Comparison of ENCODE assay signal across 26 cellular contexts in genomic region chr9:136963341-136963740, GRCh38. TPM values are rescaled to one million over a fixed set of nuclear protein-coding genes. Genes with fewer than 3 reads are reported as not detected.
DNase-seq lines count a peak whose midpoint lies in the region; ATAC-seq and TF ChIP-seq lines count a peak whose summit lies in the region.
"Had no signal": no experiment of that assay in that cellular context is flagged by ENCODE, and none has a peak within 500 bp of the region (broad histone marks: within the 10 kb centered on the region; RNA-seq: fewer than 3 reads in every experiment).

No MANE protein-coding gene starts in this region.

- 75% methylated on average over 15 of the region's 15 CpGs for WGBS in smooth muscle cell (ENCODE audit: low lambda C conversion rate)

- no peak overlapping the region for H2AFZ ChIP-seq in smooth muscle cell (ENCODE audit: low read depth)
- H2AFZ ChIP-seq: PC-9 had no signal

- no TSS peak for BruUV-seq in Caco-2 (replicated peaks; lab: Mats Ljungman, UMichigan)

- H3K27ac ChIP-seq in smooth muscle cell (ENCODE audit: low read depth) = no peak overlapping the region
- H3K27ac ChIP-seq: C4-2B, cardiac muscle cell, left ventricle myocardium inferior, PC-9 had no signal

- intact Hi-C loops in Caco-2 (cut with micrococcal nuclease; ENCODE audit: unreplicated experiment) = no loop called here

- ATAC-seq in T-cell (replicated peaks in 1 of 4) (no peak), HG02870 (IDR thresholded peaks at IDR 0.05; ENCODE audit: unreplicated experiment) (no peak)
- ATAC-seq in effector memory CD8-positive, alpha-beta T cell (replicated peaks) = no peak
- ATAC-seq in stimulated activated naive CD8-positive, alpha-beta T cell treated with anti-CD3 and anti-CD28 coated beads, Interleukin-15, Interleukin-2, amounts not matched to agents 100 U/mL and 50 U/mL, for 24 hours = no peak
- ATAC-seq: naive thymus-derived CD4-positive, alpha-beta T cell had no signal

- H3K4me3 ChIP-seq in Caco-2 (ENCODE audit: low read depth, low read length) = no peak overlapping the region
- H3K4me3 ChIP-seq in smooth muscle cell = no peak overlapping the region
- H3K4me3 ChIP-seq: cardiac muscle cell, GM12878, left ventricle myocardium inferior, PC-9, transverse colon had no signal

- no peaks in the 10 kb centered on the region for H3K9me3 ChIP-seq in Caco-2
- H3K9me3 ChIP-seq in smooth muscle cell (replicated peaks; ENCODE audit: low read depth) = no peaks in the 10 kb centered on the region
- H3K9me3 ChIP-seq: left ventricle myocardium inferior, transverse colon had no signal

- no peak overlapping the region for H3K9ac ChIP-seq in smooth muscle cell (ENCODE audit: low read depth)

- H3K27me3 ChIP-seq in Caco-2 (replicated peaks; ENCODE audit: control insufficient read depth, insufficient read depth, low read length) = no peaks in the 10 kb centered on the region
- H3K27me3 ChIP-seq in smooth muscle cell (ENCODE audit: low read depth) = no peaks in the 10 kb centered on the region
- H3K27me3 ChIP-seq: cardiac muscle cell had no signal

- H3K4me3 Mint-ChIP-seq in Caco-2 (ENCODE audit: unreplicated experiment) = no peak overlapping the region
- peak overlapping the region in 1 of 3 donors; percentile 22 for H3K4me3 Mint-ChIP-seq in T-cell
- H3K4me3 Mint-ChIP-seq in effector memory CD8-positive, alpha-beta T cell = peak overlapping the region; percentile 25 to 56
- H3K4me3 Mint-ChIP-seq in chondrocyte (ENCODE audit: unreplicated experiment) = no peak overlapping the region
- H3K4me3 Mint-ChIP-seq: activated naive CD8-positive, alpha-beta T cell; stimulated activated naive CD8-positive, alpha-beta T cell treated with anti-CD3 and anti-CD28 coated beads, Interleukin-15, amount 100 ng/mL, for 72 hours had no signal

- no peaks in the 10 kb centered on the region for H4K20me1 ChIP-seq in smooth muscle cell (ENCODE audit: low read depth)

- H3K79me2 ChIP-seq in smooth muscle cell (ENCODE audit: low read depth) = no peaks in the 10 kb centered on the region

- no peaks in the 10 kb centered on the region for H3F3A ChIP-seq in smooth muscle cell (ENCODE audit: low read depth)

- DNase-seq in Caco-2 = no peak
- no peak for DNase-seq in T-cell
- DNase-seq in effector memory CD8-positive, alpha-beta T cell = no peak
- no peak for DNase-seq in smooth muscle cell (lab: John Stamatoyannopoulos, UW; ENCODE audit: unreplicated experiment)
- no peak for DNase-seq in chondrocyte (ENCODE audit: low spot score)
- DNase-seq in stimulated activated naive CD8-positive, alpha-beta T cell treated with anti-CD3 and anti-CD28 coated beads, Interleukin-15, Interleukin-2, amounts not matched to agents 100 U/mL and 50 U/mL, for 24 hours = no peak
- DNase-seq: activated effector memory CD4-positive, alpha-beta T cell treated with Interleukin-2 at 50 U/mL for 16 hours; activated T-cell treated with anti-CD3 and anti-CD28 coated beads for 4 hours; aorta; GOT3; Kasumi-1; left ventricle myocardium inferior; naive thymus-derived CD4-positive, alpha-beta T cell; NCI-H1436 treated with DMSO at 0.1 percent for 48 hours; NCI-H510A treated with DMSO at 0.1 percent for 48 hours; PC-9; Right ventricle myocardium superior; stimulated activated naive CD8-positive, alpha-beta T cell treated with anti-CD3 and anti-CD28 coated beads, Interleukin-15, amount 100 ng/mL, for 72 hours; T1000; transverse colon had no signal

- H3K36me3 Mint-ChIP-seq in Caco-2 (ENCODE audit: insufficient read depth, unreplicated experiment) = peaks cover 11% of the 10 kb centered on the region
- no peaks in the 10 kb centered on the region for H3K36me3 Mint-ChIP-seq in T-cell
- peaks cover 21% of the 10 kb centered on the region for H3K36me3 Mint-ChIP-seq in effector memory CD8-positive, alpha-beta T cell (ENCODE audit: insufficient read depth)
- no peaks in the 10 kb centered on the region for H3K36me3 Mint-ChIP-seq in chondrocyte (ENCODE audit: low read depth)
- H3K36me3 Mint-ChIP-seq: activated naive CD8-positive, alpha-beta T cell; naive thymus-derived CD4-positive, alpha-beta T cell had no signal

- TF ChIP-seq CTCF in Caco-2 (IDR thresholded peaks at IDR 0.05; ENCODE audit: insufficient read depth in 1 of 2, low read depth in 1 of 2, low read length in 1 of 2, severe bottlenecking in 1 of 2, unreplicated experiment in 1 of 2) (no peak), smooth muscle cell (IDR thresholded peaks at IDR 0.05; ENCODE audit: borderline replicate concordance, insufficient read depth, poor library complexity, severe bottlenecking) (no peak), chondrocyte (IDR thresholded peaks at IDR 0.05) (no peak)

- CTCF ChIA-PET in Caco-2 (lab: Charles Lee) = no interaction called here
- CTCF ChIA-PET in T-cell (lab: Charles Lee) = no interaction called here

- H3K9me3 Mint-ChIP-seq in Caco-2 (ENCODE audit: unreplicated experiment) (no peaks in the 10 kb centered on the region), T-cell (no peaks in the 10 kb centered on the region), chondrocyte (ENCODE audit: low read depth) (no peaks in the 10 kb centered on the region)
- H3K9me3 Mint-ChIP-seq in effector memory CD8-positive, alpha-beta T cell = no peaks in the 10 kb centered on the region
- H3K9me3 Mint-ChIP-seq: naive thymus-derived CD4-positive, alpha-beta T cell; stimulated activated naive CD8-positive, alpha-beta T cell treated with anti-CD3 and anti-CD28 coated beads, Interleukin-15, amount 100 ng/mL, for 72 hours had no signal

- H3K27me3 Mint-ChIP-seq in Caco-2 (ENCODE audit: insufficient read depth, unreplicated experiment) (no peaks in the 10 kb centered on the region), T-cell (no peaks in the 10 kb centered on the region), chondrocyte (ENCODE audit: low read depth) (peaks cover 3% of the 10 kb centered on the region)
- H3K27me3 Mint-ChIP-seq in effector memory CD8-positive, alpha-beta T cell = no peaks in the 10 kb centered on the region
- H3K27me3 Mint-ChIP-seq: activated naive CD8-positive, alpha-beta T cell; stimulated activated naive CD8-positive, alpha-beta T cell treated with anti-CD3 and anti-CD28 coated beads, Interleukin-15, amount 100 ng/mL, for 72 hours had no signal

- H3K4me2 ChIP-seq in smooth muscle cell = peak overlapping the region; percentile 59

- H3K4me1 ChIP-seq in Caco-2 = peaks cover 18% of the 10 kb centered on the region
- H3K4me1 ChIP-seq in smooth muscle cell (ENCODE audit: low read depth) = no peaks in the 10 kb centered on the region

- H3K4me1 Mint-ChIP-seq in Caco-2 (ENCODE audit: low read depth, unreplicated experiment) (no peaks in the 10 kb centered on the region), T-cell (peaks cover 22 to 58% (median 43%) of the 10 kb centered on the region in 3 donors), chondrocyte (ENCODE audit: low read depth) (peaks cover 4% of the 10 kb centered on the region)
- H3K4me1 Mint-ChIP-seq in effector memory CD8-positive, alpha-beta T cell (ENCODE audit: low read depth in 2 of 2) = peaks cover 48 to 58% of the 10 kb centered on the region in 2 donors

- no peaks in the 10 kb centered on the region for H3K36me3 ChIP-seq in Caco-2 (ENCODE audit: control insufficient read depth, insufficient read depth, low read length)
- no peaks in the 10 kb centered on the region for H3K36me3 ChIP-seq in smooth muscle cell (ENCODE audit: low read depth)
- H3K36me3 ChIP-seq: cardiac muscle cell, left ventricle myocardium inferior, transverse colon had no signal

- H3K27ac Mint-ChIP-seq in Caco-2 (ENCODE audit: unreplicated experiment) (peak overlapping the region; percentile 15), T-cell (peak overlapping the region; percentile 78 to 83), chondrocyte (ENCODE audit: unreplicated experiment) (no peak overlapping the region)
- H3K27ac Mint-ChIP-seq in effector memory CD8-positive, alpha-beta T cell = peak overlapping the region; percentile 69 to 82
- H3K27ac Mint-ChIP-seq: activated naive CD8-positive, alpha-beta T cell had no signal

- POLR2A ChIA-PET in Caco-2 (lab: Charles Lee) = no interaction called here
- POLR2A ChIA-PET in T-cell (lab: Charles Lee) = no interaction called here

RNA-seq across cellular contexts. Expression of gene LCN12, which starts 11.3 kb away (rescaled TPM):
- total RNA-seq in Caco-2 (2022) (20.0 and 23.2 TPM in 2 replicates), T-cell (1 to 10 TPM; 1.1 to 3.3 (median 2.2) TPM), smooth muscle cell (not detected in 2 replicates), chondrocyte (0.51 to 0.60 TPM in 2 of 3 replicates, not detected in the other)
- not detected in 2 replicates for polyA plus RNA-seq in smooth muscle cell
- total RNA-seq: dermis microvascular lymphatic vessel endothelial cell had no signal
- polyA plus RNA-seq: naive thymus-derived CD4-positive, alpha-beta T cell had no signal

RNA-seq across cellular contexts. Expression of gene PTGDS, which starts 14.0 kb away (rescaled TPM):
- total RNA-seq in Caco-2 (2022) = not detected in 2 replicates
- total RNA-seq in T-cell = 10 to 100 TPM in 4 of 5 donors, 1 to 10 TPM in 1; 9.6 to 56.6 (median 26.4) TPM
- total RNA-seq in smooth muscle cell = 119 and 145 TPM in 2 replicates
- 597 and 611 TPM in 2 replicates for polyA plus RNA-seq in smooth muscle cell
- 24.2 to 80.4 TPM (median 76.8 TPM) in 3 replicates for total RNA-seq in chondrocyte
- total RNA-seq: GM12878 had no signal
- polyA plus RNA-seq: GM12878; naive thymus-derived CD4-positive, alpha-beta T cell had no signal

RNA-seq across cellular contexts. Expression of gene C8G, which starts 18.3 kb away (rescaled TPM):
- total RNA-seq in Caco-2 (2022) (0.77 and 1.3 TPM in 2 replicates), T-cell (1 to 10 TPM; 1.7 to 3.8 (median 3.2) TPM), smooth muscle cell (not detected in 2 replicates), chondrocyte (2.2 TPM in 1 of 3 replicates, not detected in the others)
- polyA plus RNA-seq in smooth muscle cell = 1.4 TPM in 1 of 2 replicates, not detected in the other
- polyA plus RNA-seq: naive thymus-derived CD4-positive, alpha-beta T cell had no signal

RNA-seq across cellular contexts. Expression of gene FBXW5, which starts 18.8 kb away (rescaled TPM):
- total RNA-seq in Caco-2 (2022) (66.8 and 76.1 TPM in 2 replicates), T-cell (100 to 1,000 TPM in 3 of 5 donors, 10 to 100 TPM in 2; 60.9 to 161 (median 145) TPM), smooth muscle cell (70.5 and 103 TPM in 2 replicates), chondrocyte (79.2 to 87.5 TPM (median 84.3 TPM) in 3 replicates)
- 105 and 109 TPM in 2 replicates for polyA plus RNA-seq in smooth muscle cell

RNA-seq across cellular contexts. Expression of gene LCNL1, which starts 19.5 kb away (rescaled TPM):
- not detected in 2 replicates for total RNA-seq in Caco-2 (2022)
- total RNA-seq in T-cell = 1 to 10 TPM in 3 of 5 donors, under 1 TPM in 2; 0.29 to 2.2 (median 1.3) TPM
- 0.67 and 1.1 TPM in 2 replicates for total RNA-seq in smooth muscle cell
- 0.85 and 0.89 TPM in 2 replicates for polyA plus RNA-seq in smooth muscle cell
- total RNA-seq in chondrocyte = 0.15 to 5.8 TPM (median 5.2 TPM) in 3 replicates
- total RNA-seq: dermis microvascular lymphatic vessel endothelial cell, GM12878 had no signal
- polyA plus RNA-seq: cardiac muscle cell; GM12878; naive thymus-derived CD4-positive, alpha-beta T cell had no signal

Comparison
In these comparisons a context has a peak if more than half of its experiments do, and no peak if none do; other contexts are left out.
1. H3K4me3 Mint-ChIP-seq: peak in effector memory CD8-positive, alpha-beta T cell (2 of 2); none in Caco-2 (single experiment) and chondrocyte (single experiment).
2. RNA of gene PTGDS, which starts 14.0 kb away (total RNA-seq): 119 to 145 TPM in smooth muscle cell, 24.2 to 80.4 TPM in chondrocyte and 9.6 to 56.6 TPM in T-cell; not detected in Caco-2; every median in the first group is over 10 times any median in the second.